In the genomic region with DNA sequence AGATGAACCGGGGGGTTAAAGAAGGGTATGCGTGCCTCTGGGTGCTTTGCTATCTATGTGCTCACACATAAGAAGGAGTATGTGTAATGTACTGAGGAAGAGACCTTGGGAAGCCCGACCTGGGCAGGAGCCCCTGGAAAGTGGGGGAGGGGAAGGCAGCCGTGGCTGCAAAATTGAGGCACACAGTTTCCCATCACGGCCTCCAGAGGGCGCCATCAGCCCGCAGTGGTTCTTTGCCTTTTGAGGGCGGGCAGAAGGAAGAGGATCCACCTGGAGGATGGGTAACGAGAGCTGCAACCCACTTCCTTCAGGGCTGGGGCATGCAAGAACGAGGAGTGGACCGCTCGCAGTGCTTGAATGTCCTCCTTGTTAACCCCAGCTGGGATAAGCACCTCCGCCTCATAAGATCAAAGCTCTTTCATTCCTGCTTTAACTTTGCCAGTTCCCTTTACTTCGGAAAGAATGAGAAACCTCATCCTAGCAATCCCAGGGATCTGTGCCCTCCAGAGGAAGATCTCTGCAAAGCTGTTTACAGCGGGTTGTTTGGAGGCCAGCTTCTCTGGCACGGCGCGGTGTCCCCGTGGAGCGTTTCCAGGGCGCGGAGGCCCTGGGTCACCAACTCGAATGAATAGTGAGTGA, we compare ENCODE assay signal across 8 cellular contexts.
DNase-seq lines count a peak whose midpoint lies in the region; ATAC-seq and TF ChIP-seq lines count a peak whose summit lies in the region.

No MANE protein-coding gene starts in this region.

- intact Hi-C loops in left colon (cut with DNase I, micrococcal nuclease): no loop called here

- no peaks in the 10 kb centered on the region for H3K9me3 Mint-ChIP-seq in chondrocyte (ENCODE audit: low read depth)

- no peaks in the 10 kb centered on the region for H3K79me2 ChIP-seq in ACC112 (ENCODE audit: control insufficient read depth, insufficient read depth, low read length, unreplicated experiment)

- DNase-seq in NCI-H2227 treated with DMSO at 0.1 percent for 48 hours (lab: John Stamatoyannopoulos, UW): peak; percentile 72
- peak; percentile 71 to 73 for DNase-seq in activated CD4-positive, alpha-beta T cell treated with anti-CD3 and anti-CD28 coated beads for 24 hours (ENCODE audit: low read depth in 2 of 2)
- DNase-seq in chondrocyte (ENCODE audit: low spot score): no peak
- DNase-seq in left colon: peak; percentile 42 to 70
- DNase-seq in stimulated activated CD4-positive, alpha-beta T cell treated with anti-CD3 and anti-CD28 coated beads, Interleukin-1b, Interleukin-23, amount 100 ng/mL, for 4 hours (ENCODE audit: low read depth in 2 of 2): peak; percentile 66 to 70

- ATAC-seq in GM18867 (IDR thresholded peaks at IDR 0.05; ENCODE audit: unreplicated experiment) (peak; percentile 88), HG03139 (IDR thresholded peaks at IDR 0.05; ENCODE audit: unreplicated experiment) (peak; percentile 85), left colon (peak; percentile 72)

- H3K27ac Mint-ChIP-seq in chondrocyte (ENCODE audit: unreplicated experiment): peak overlapping the region; percentile 52

- no peaks in the 10 kb centered on the region for H3K4me1 ChIP-seq in ACC112 (ENCODE audit: control insufficient read depth, insufficient read depth, low read length, unreplicated experiment)

- peak overlapping the region; percentile 10 for H2AFZ ChIP-seq in ACC112 (ENCODE audit: low read length, unreplicated experiment)

- peak overlapping the region; percentile 70 for H3K4me3 Mint-ChIP-seq in chondrocyte (ENCODE audit: unreplicated experiment)

- H3K27ac ChIP-seq in ACC112 (ENCODE audit: low read depth, low read length): no peak overlapping the region

- H3K27me3 ChIP-seq in ACC112 (ENCODE audit: insufficient read depth, low read length): no peaks in the 10 kb centered on the region

- H3K27me3 Mint-ChIP-seq in chondrocyte (ENCODE audit: low read depth): no peaks in the 10 kb centered on the region

- no peaks in the 10 kb centered on the region for H3K36me3 Mint-ChIP-seq in chondrocyte (ENCODE audit: low read depth)

- peak; percentile 99 for TF ChIP-seq CTCF in chondrocyte (IDR thresholded peaks at IDR 0.05)

- peak overlapping the region; percentile 68 for H3K4me3 ChIP-seq in ACC112 (ENCODE audit: low read depth, low read length)

- no peaks in the 10 kb centered on the region for H3K36me3 ChIP-seq in ACC112 (ENCODE audit: insufficient read depth, low read length)

- H3K4me1 Mint-ChIP-seq in chondrocyte (ENCODE audit: low read depth): peaks cover 10% of the 10 kb centered on the region
